25 cellular contexts compared by ENCODE assay signal in genomic region chr18:21454725-21455124, GRCh38.
"Had no signal": no experiment of that assay in that cellular context is flagged by ENCODE, and none has a peak within 500 bp of the region (broad histone marks: within the 10 kb centered on the region; RNA-seq: fewer than 3 reads in every experiment).

No MANE protein-coding gene starts in this region.

- H3K4me1 Mint-ChIP-seq: naive thymus-derived CD4-positive, alpha-beta T cell had no signal

- H3K36me3 Mint-ChIP-seq: naive thymus-derived CD4-positive, alpha-beta T cell; stimulated activated naive B cell treated with anti-CD40 and anti-IgM and Interleukin-4, amounts not matched to agents 10 μg/mL and 1 μg/mL and 100 μg/mL, for 72 hours had no signal

- H3K36me3 ChIP-seq: left lung, prostate gland, sigmoid colon, spleen, thoracic aorta, transverse colon, upper lobe of right lung, uterus had no signal

- H3K27ac Mint-ChIP-seq: naive thymus-derived CD4-positive, alpha-beta T cell; nephron; stimulated activated naive B cell treated with anti-CD40 and anti-IgM and Interleukin-4, amounts not matched to agents 10 μg/mL and 1 μg/mL and 100 μg/mL, for 72 hours; stimulated activated naive CD8-positive, alpha-beta T cell treated with anti-CD3 and anti-CD28 coated beads, Interleukin-15, Interleukin-2, amounts not matched to agents 100 ng/mL and 50 ng/mL, for 24 hours had no signal

- H3K4me3 ChIP-seq: left lung, prostate gland, sigmoid colon, skin epidermis, spleen, thoracic aorta, transverse colon, upper lobe of right lung, uterus had no signal

- H3K27me3 ChIP-seq: foreskin keratinocyte, left lung, sigmoid colon, spleen, transverse colon, upper lobe of right lung, uterus had no signal

- ATAC-seq: esophagus mucosa; foreskin keratinocyte; left cardiac atrium; left lung; naive thymus-derived CD4-positive, alpha-beta T cell; right cardiac atrium; stimulated activated naive B cell treated with anti-CD40 and anti-IgM and Interleukin-4, amounts not matched to agents 10 μg/mL and 1 μg/mL and 100 μg/mL, for 72 hours; upper lobe of right lung had no signal

- H3K9me3 Mint-ChIP-seq: naive thymus-derived CD4-positive, alpha-beta T cell; nephron; stimulated activated naive B cell treated with anti-CD40 and anti-IgM and Interleukin-4, amounts not matched to agents 10 μg/mL and 1 μg/mL and 100 μg/mL, for 72 hours; stimulated activated naive CD8-positive, alpha-beta T cell treated with anti-CD3 and anti-CD28 coated beads, Interleukin-15, Interleukin-2, amounts not matched to agents 100 ng/mL and 50 ng/mL, for 24 hours had no signal

- H3K27ac ChIP-seq: epithelial cell of prostate, foreskin keratinocyte, left lung, prostate gland, skin epidermis, spleen, thoracic aorta, transverse colon, upper lobe of right lung, uterus had no signal

- H3K9me3 ChIP-seq: left lung, prostate gland, sigmoid colon, spleen, thoracic aorta, transverse colon, upper lobe of right lung, uterus had no signal

- H3K4me1 ChIP-seq: foreskin keratinocyte, prostate gland, spleen, upper lobe of right lung had no signal

- H3K4me3 Mint-ChIP-seq: naive thymus-derived CD4-positive, alpha-beta T cell; nephron; stimulated activated naive B cell treated with anti-CD40 and anti-IgM and Interleukin-4, amounts not matched to agents 10 μg/mL and 1 μg/mL and 100 μg/mL, for 72 hours; stimulated activated naive CD8-positive, alpha-beta T cell treated with anti-CD3 and anti-CD28 coated beads, Interleukin-15, Interleukin-2, amounts not matched to agents 100 ng/mL and 50 ng/mL, for 24 hours had no signal

- DNase-seq: cerebellar nuclear complex; cortex of kidney; foreskin keratinocyte; hypothalamus; left cardiac atrium; left lung; mesenchymal stem cell; midbrain; naive thymus-derived CD4-positive, alpha-beta T cell; nucleus accumbens; right cardiac atrium; sigmoid colon; spleen; stimulated activated CD4-positive, alpha-beta T cell treated with anti-CD3 and anti-CD28 coated beads, Interleukin-2, amount 100 ng/mL, for 48 hours; stimulated activated naive B cell treated with anti-CD40 and anti-IgM and Interleukin-4, amounts not matched to agents 10 μg/mL and 1 μg/mL and 100 μg/mL, for 72 hours; transverse colon; upper lobe of right lung; uterus had no signal
